Comparison of ENCODE assay signal across 27 cellular contexts in genomic region chr4:85419103-85419502, GRCh38. TPM values are rescaled to one million over a fixed set of nuclear protein-coding genes. Genes with fewer than 3 reads are reported as not detected.
A peak's percentile ranks its signal among the peaks of the same experiment; 100 is the strongest.
DNase-seq lines count a peak whose midpoint lies in the region; ATAC-seq and TF ChIP-seq lines count a peak whose summit lies in the region.
"Had no signal": no experiment of that assay in that cellular context is flagged by ENCODE, and none has a peak within 500 bp of the region (broad histone marks: within the 10 kb centered on the region; RNA-seq: fewer than 3 reads in every experiment).

No MANE protein-coding gene starts in this region.

- no peak for TF ChIP-seq POLR2A in spleen (IDR thresholded peaks at IDR 0.05)

- H3K9ac ChIP-seq in OCI-LY1 (ENCODE audit: low read length) = no peak overlapping the region

- no peak overlapping the region for H2AFZ ChIP-seq in OCI-LY1 (ENCODE audit: low read length)

- H3K36me3 ChIP-seq in OCI-LY1 (ENCODE audit: insufficient read depth, low read length) (peaks cover 4% of the 10 kb centered on the region; the same call in 1 of the 2 replicates), spleen (no peaks in the 10 kb centered on the region)

- H3K27me3 ChIP-seq in OCI-LY1 (ENCODE audit: insufficient read depth, low read length) (no peaks in the 10 kb centered on the region), spleen (replicated peaks in 1 of 7) (no peaks in the 10 kb centered on the region)

- 87 to 95% (median 90%) methylated on average over 2 of the region's 2 CpGs for WGBS in spleen, 5 donors

- H3F3A ChIP-seq in OCI-LY1 (ENCODE audit: insufficient read depth, low read length) = no peaks in the 10 kb centered on the region

- H3K79me2 ChIP-seq in OCI-LY1 (ENCODE audit: insufficient read depth, low read length) = no peaks in the 10 kb centered on the region

- H3K4me2 ChIP-seq in OCI-LY1 (ENCODE audit: low read length) = no peak overlapping the region

- ATAC-seq in GM19351 (IDR thresholded peaks at IDR 0.05; ENCODE audit: unreplicated experiment) = no peak

- intact Hi-C loops in spleen (cut with DNase I; ENCODE audit: low total_unique reads) = no loop called here

- DNase-seq in NCI-H1417 (lab: John Stamatoyannopoulos, UW) (peak in 2 of 3 experiments; percentile 27 to 59), NCI-H1417 treated with DMSO at 0.1 percent for 48 hours (lab: John Stamatoyannopoulos, UW) (no peak), fibroblast of mammary gland (ENCODE audit: low read depth) (peak; percentile 18), retinal pigment epithelial cell (ENCODE audit: low read depth) (peak; percentile 37), hepatic stellate cell (ENCODE audit: low spot score) (no peak), spleen (no peak)
- DNase-seq: 8988T; AML-193; Calu3; CD8-positive, alpha-beta memory T cell; DND-41; GOT3; HCEC 1CT; KBM-7; MM.1S; NCI-H1092; NCI-H146; NCI-H2081; NCI-H748 treated with DMSO at 0.1 percent for 48 hours; OCI-M1; Right ventricle myocardium superior; SW 1271 had no signal

- TF ChIP-seq CTCF in OCI-LY1 (IDR thresholded peaks at IDR 0.05; ENCODE audit: low read length) = no peak
- no peak for TF ChIP-seq CTCF in fibroblast of mammary gland (conservative IDR thresholded peaks at IDR 0.05; ENCODE audit: control insufficient read depth, insufficient read depth, low read depth, low read length)
- no peak for TF ChIP-seq CTCF in retinal pigment epithelial cell (conservative IDR thresholded peaks at IDR 0.05; ENCODE audit: low read depth, low read length)
- TF ChIP-seq CTCF in spleen (IDR thresholded peaks at IDR 0.05 in 8 of 11, conservative IDR thresholded peaks at IDR 0.05 in 3 of 11) = no peak

- 0 out of 2 replicates have a peak, but pooled peaks cover 3% of the 10 kb centered on the region for H3K9me3 ChIP-seq in OCI-LY1 (ENCODE audit: low read length)
- no peaks in the 10 kb centered on the region for H3K9me3 ChIP-seq in spleen

- H3K4me3 ChIP-seq in OCI-LY1 (ENCODE audit: low read depth, low read length, poor library complexity, severe bottlenecking) = no peak overlapping the region
- no peak overlapping the region for H3K4me3 ChIP-seq in fibroblast of mammary gland (ENCODE audit: control insufficient read depth, low read depth, low read length)
- no peak overlapping the region for H3K4me3 ChIP-seq in retinal pigment epithelial cell (ENCODE audit: low read length)
- H3K4me3 ChIP-seq in spleen = no peak overlapping the region
- H3K4me3 ChIP-seq: SK-N-MC had no signal

- no peaks in the 10 kb centered on the region for H4K20me1 ChIP-seq in OCI-LY1 (ENCODE audit: insufficient read depth, low read length)

- H3K27ac ChIP-seq in OCI-LY1 (ENCODE audit: low read depth, low read length, poor library complexity, severe bottlenecking) (peak overlapping the region; percentile 83), spleen (no peak overlapping the region)
- H3K27ac ChIP-seq: C4-2B, HL-60, SK-N-MC had no signal

- H3K4me1 ChIP-seq in OCI-LY1 (ENCODE audit: insufficient read depth, low read length, severe bottlenecking) (peaks cover 68% of the 10 kb centered on the region), spleen (peaks cover 0 to 3% (median 0%) of the 10 kb centered on the region in 6 donors)

- no peaks in the 10 kb centered on the region for H3K9me2 ChIP-seq in OCI-LY1 (ENCODE audit: low read depth, low read length)

RNA-seq across cellular contexts. Expression of gene ARHGAP24, which starts 55.8 kb away (rescaled TPM):
- 100 to 1,000 TPM; 104 to 199 (median 147) TPM for total RNA-seq in spleen
- 10 to 100 TPM; 23.1 to 32.7 (median 24.4) TPM for polyA plus RNA-seq in spleen
- total RNA-seq: CD8-positive, alpha-beta memory T cell had no signal
- polyA plus RNA-seq: CD8-positive, alpha-beta memory T cell had no signal

Comparison
In these comparisons a context has a peak if more than half of its experiments do, and no peak if none do; other contexts are left out.
1. DNase-seq: peak in NCI-H1417 (2 of 3), fibroblast of mammary gland (single experiment) and retinal pigment epithelial cell (single experiment); none in NCI-H1417 treated with DMSO at 0.1 percent for 48 hours (single experiment), hepatic stellate cell (single experiment) and spleen (single experiment).